8 cellular contexts compared by ENCODE assay signal in genomic region chr5:10760033-10760975, GRCh38. TPM values are rescaled to one million over a fixed set of nuclear protein-coding genes. Genes with fewer than 3 reads are reported as not detected.
A peak's percentile ranks its signal among the peaks of the same experiment; 100 is the strongest.
DNase-seq lines count a peak whose midpoint lies in the region; ATAC-seq and TF ChIP-seq lines count a peak whose summit lies in the region.

No MANE protein-coding gene starts in this region.

- POLR2A ChIA-PET in HCT116 (lab: Charles Lee): no interaction called here

- H3K27me3 ChIP-seq in HCT116 (ENCODE audit: insufficient read depth, low read length) (no peaks in the 10 kb centered on the region), SU-DHL-6 (ENCODE audit: low read length) (no peaks in the 10 kb centered on the region), colonic mucosa (no peaks in the 10 kb centered on the region)

- BruUV-seq in HCT116 (replicated peaks; lab: Mats Ljungman, UMichigan): TSS peak; percentile 78

- H3K4me2 ChIP-seq in HCT116 (ENCODE audit: low read length) (peak overlapping the region; percentile 92), SU-DHL-6 (ENCODE audit: low read depth, low read length, poor library complexity, severe bottlenecking) (peak overlapping the region; percentile 68)

- intact Hi-C loops in HCT116 (cut with micrococcal nuclease) (loop anchor here (2.0 to 5.0 kb wide), 2 partner anchors 36 to 58 kb away; no protein-coding TSS in a partner anchor), colonic mucosa (cut with DNase I) (no loop called here), left colon (cut with DNase I, micrococcal nuclease) (no loop called here)

- peaks cover 53% of the 10 kb centered on the region for H3K79me2 ChIP-seq in HCT116 (ENCODE audit: insufficient read depth, low read length)
- peaks cover 53% of the 10 kb centered on the region for H3K79me2 ChIP-seq in SU-DHL-6 (ENCODE audit: insufficient read depth, low read length)

- H4K20me1 ChIP-seq in HCT116 (ENCODE audit: insufficient read depth) (no peaks in the 10 kb centered on the region), SU-DHL-6 (ENCODE audit: low read depth, low read length) (no peaks in the 10 kb centered on the region)

- no peaks in the 10 kb centered on the region for H3K36me3 ChIP-seq in HCT116 (ENCODE audit: control insufficient read depth in 1 of 2, insufficient read depth in 2 of 2, low read length in 2 of 2)
- no peaks in the 10 kb centered on the region for H3K36me3 ChIP-seq in SU-DHL-6 (ENCODE audit: low read length)
- no peaks in the 10 kb centered on the region for H3K36me3 ChIP-seq in colonic mucosa

- no peak overlapping the region for H2AFZ ChIP-seq in HCT116 (ENCODE audit: low read depth, low read length, poor library complexity, severe bottlenecking)
- peak overlapping the region; percentile 28 for H2AFZ ChIP-seq in SU-DHL-6 (ENCODE audit: low read depth, low read length, severe bottlenecking)

- peak; percentile 70 for ATAC-seq in HCT116
- ATAC-seq in left colon: peak; percentile 66

- H3K27ac ChIP-seq in HCT116 (ENCODE audit: low read depth, low read length) (peak overlapping the region; percentile 86), SU-DHL-6 (ENCODE audit: low read depth, low read length) (peak overlapping the region; percentile 58), colonic mucosa (peak overlapping the region; percentile 90)

- H3F3A ChIP-seq in SU-DHL-6 (ENCODE audit: insufficient read depth): peaks cover 19% of the 10 kb centered on the region

- no peak for TF ChIP-seq POLR2A in HCT116 (IDR thresholded peaks at IDR 0.05; ENCODE audit: borderline replicate concordance, extremely low read depth, insufficient read depth, insufficient read length)

- RAD21 ChIA-PET in HCT116 (lab: Charles Lee; ENCODE audit: low non-redundant PET in 1 of 2, low total read pairs in 2 of 2, uncharacterized antibody in 2 of 2, unreplicated experiment in 2 of 2): no interaction called here

- CTCF ChIA-PET in HCT116 (lab: Charles Lee): no interaction called here

- no peak for TF ChIP-seq RAD21 in HCT116 (IDR thresholded peaks at IDR 0.05; ENCODE audit: low read depth)

- H3K4me3 ChIP-seq in HCT116 (replicated peaks in 1 of 2; ENCODE audit: low read depth in 1 of 2, low read length in 2 of 2) (peak overlapping the region; percentile 54 to 71), SU-DHL-6 (ENCODE audit: insufficient read depth, low read length, poor library complexity, severe bottlenecking) (peak overlapping the region; percentile 62), colonic mucosa (peak overlapping the region; percentile 46)

- no peaks in the 10 kb centered on the region for H3K9me3 ChIP-seq in HCT116 (ENCODE audit: control insufficient read depth in 1 of 2, insufficient read depth in 1 of 2, low read depth in 1 of 2, low read length in 2 of 2)
- H3K9me3 ChIP-seq in SU-DHL-6 (ENCODE audit: insufficient read depth, low read length): no peaks in the 10 kb centered on the region
- no peaks in the 10 kb centered on the region for H3K9me3 ChIP-seq in colonic mucosa

- peaks cover 7 to 17% of the 10 kb centered on the region in 2 experiments; a peak in 2 of 4 replicates for H3K4me1 ChIP-seq in HCT116 (ENCODE audit: control insufficient read depth in 1 of 2, insufficient read depth in 2 of 2, low read length in 2 of 2)
- H3K4me1 ChIP-seq in colonic mucosa: peaks cover 6% of the 10 kb centered on the region

- TF ChIP-seq CTCF in HCT116 (IDR thresholded peaks at IDR 0.05 in 2 of 3, conservative IDR thresholded peaks at IDR 0.05 in 1 of 3; ENCODE audit: borderline replicate concordance in 1 of 3, insufficient read depth in 1 of 3, low read depth in 2 of 3, low read length in 2 of 3): no peak
- no peak for TF ChIP-seq CTCF in SU-DHL-6 (IDR thresholded peaks at IDR 0.05; ENCODE audit: insufficient read depth, low read length, poor library complexity, severe bottlenecking)
- TF ChIP-seq CTCF in colonic mucosa (IDR thresholded peaks at IDR 0.05): no peak

- peak; percentile 42 for DNase-seq in SKM-1 treated with dmso at 0.1 percent for 144 hours (lab: John Stamatoyannopoulos, UW; ENCODE audit: unreplicated experiment)
- DNase-seq in SKM-1 (lab: John Stamatoyannopoulos, UW; ENCODE audit: unreplicated experiment): no peak
- DNase-seq in HCT116 (ENCODE audit: low read depth, low spot score): peak; percentile 31
- peak; percentile 72 for DNase-seq in LoVo (ENCODE audit: low spot score)
- DNase-seq in colonic mucosa: peak; percentile 78
- DNase-seq in left colon: peak; percentile 65 to 69
- DNase-seq in stimulated activated CD4-positive, alpha-beta T cell treated with anti-CD3 and anti-CD28 coated beads, Interleukin-4, amount 100 ng/mL, for 1 hour: peak; percentile 49

- H3K9me2 ChIP-seq in HCT116 (ENCODE audit: insufficient read depth) (no peaks in the 10 kb centered on the region), SU-DHL-6 (replicated peaks; ENCODE audit: insufficient read depth, low read length) (no peaks in the 10 kb centered on the region)

- H3K9ac ChIP-seq in HCT116 (ENCODE audit: low read length) (peak overlapping the region; percentile 74), SU-DHL-6 (ENCODE audit: low read length) (peak overlapping the region; percentile 61), colonic mucosa (ENCODE audit: low read depth in 2 of 2, low read length in 2 of 2) (peak overlapping the region; percentile 58 to 80)

TF ChIP-seq in HCT116, 20 proteins besides CTCF, POLR2A, EP300 and RAD21:
- TF ChIP-seq TCF7L2 (IDR thresholded peaks at IDR 0.05; ENCODE audit: borderline replicate concordance, extremely low read depth, insufficient read depth, insufficient read length): peak; percentile 94
- peak; percentile 75 for TF ChIP-seq ZFX (IDR thresholded peaks at IDR 0.05)
- no peak for TF ChIP-seq SP1 (IDR thresholded peaks at IDR 0.05; ENCODE audit: low read depth)
- TF ChIP-seq, protein P1, sequence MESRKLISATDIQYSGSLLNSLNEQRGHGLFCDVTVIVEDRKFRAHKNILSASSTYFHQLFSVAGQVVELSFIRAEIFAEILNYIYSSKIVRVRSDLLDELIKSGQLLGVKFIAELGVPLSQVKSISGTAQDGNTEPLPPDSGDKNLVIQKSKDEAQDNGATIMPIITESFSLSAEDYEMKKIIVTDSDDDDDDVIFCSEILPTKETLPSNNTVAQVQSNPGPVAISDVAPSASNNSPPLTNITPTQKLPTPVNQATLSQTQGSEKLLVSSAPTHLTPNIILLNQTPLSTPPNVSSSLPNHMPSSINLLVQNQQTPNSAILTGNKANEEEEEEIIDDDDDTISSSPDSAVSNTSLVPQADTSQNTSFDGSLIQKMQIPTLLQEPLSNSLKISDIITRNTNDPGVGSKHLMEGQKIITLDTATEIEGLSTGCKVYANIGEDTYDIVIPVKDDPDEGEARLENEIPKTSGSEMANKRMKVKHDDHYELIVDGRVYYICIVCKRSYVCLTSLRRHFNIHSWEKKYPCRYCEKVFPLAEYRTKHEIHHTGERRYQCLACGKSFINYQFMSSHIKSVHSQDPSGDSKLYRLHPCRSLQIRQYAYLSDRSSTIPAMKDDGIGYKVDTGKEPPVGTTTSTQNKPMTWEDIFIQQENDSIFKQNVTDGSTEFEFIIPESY (IDR thresholded peaks at IDR 0.05; ENCODE audit: extremely low read depth, insufficient replicate concordance, low read length): no peak
- TF ChIP-seq CBX3 (IDR thresholded peaks at IDR 0.05; ENCODE audit: low read depth): no peak
- 0 out of 2 replicates have a peak, but pooled peaks have one; percentile 26 for TF ChIP-seq MAX (IDR thresholded peaks at IDR 0.05)
- 0 out of 2 replicates have a peak, but pooled peaks have one; percentile 35 for TF ChIP-seq SIN3A (IDR thresholded peaks at IDR 0.05; ENCODE audit: low read depth)
- TF ChIP-seq POLR2AphosphoS5 (IDR thresholded peaks at IDR 0.05; ENCODE audit: low read depth, low read length): no peak
- no peak for TF ChIP-seq YY1 (IDR thresholded peaks at IDR 0.05; ENCODE audit: extremely low read depth, insufficient replicate concordance, low read depth, low read length)

RNA-seq across cellular contexts. Expression of gene DAP, which starts 0.7 kb away (rescaled TPM):
- 59.1 TPM for total RNA-seq in HCT116 (2021; ENCODE audit: unreplicated experiment)
- 68.9 and 69.2 TPM in 2 replicates for polyA plus RNA-seq in HCT116 (2012)
- 100 to 1,000 TPM; 106 to 133 TPM for total RNA-seq in colonic mucosa
- total RNA-seq in left colon: 100 to 1,000 TPM; 125 TPM
